16 cellular contexts compared by ENCODE assay signal in genomic region chr3:186888569-186888968, GRCh38. TPM values are rescaled to one million over a fixed set of nuclear protein-coding genes. Genes with fewer than 3 reads are reported as not detected.
DNase-seq lines count a peak whose midpoint lies in the region; ATAC-seq and TF ChIP-seq lines count a peak whose summit lies in the region.
"Had no signal": no experiment of that assay in that cellular context is flagged by ENCODE, and none has a peak within 500 bp of the region (broad histone marks: within the 10 kb centered on the region; RNA-seq: fewer than 3 reads in every experiment).

No MANE protein-coding gene starts in this region.

- peak; percentile 94 for ATAC-seq in Right ventricle myocardium inferior
- ATAC-seq in heart left ventricle: peak; percentile 85 to 98 (median 98)
- no peak for ATAC-seq in HG03378 (IDR thresholded peaks at IDR 0.05; ENCODE audit: unreplicated experiment)

- no peak for DNase-seq in Right ventricle myocardium inferior (ENCODE audit: missing footprints)
- DNase-seq in right atrium auricular region (ENCODE audit: low spot score): no peak
- DNase-seq in NT2/D1 (ENCODE audit: low read depth, low spot score): no peak
- peak in 2 of 5 donors; percentile 11 to 29 for DNase-seq in heart left ventricle
- DNase-seq in NCI-H226: no peak
- DNase-seq in hypothalamus (lab: John Stamatoyannopoulos, UW): no peak
- no peak for DNase-seq in COLO668 (lab: John Stamatoyannopoulos, UW; ENCODE audit: unreplicated experiment)
- DNase-seq: activated naive CD4-positive, alpha-beta T cell treated with Interleukin-2 at 50 U/mL for 16 hours; brain microvascular endothelial cell; DMS53; effector CD8-positive, alpha-beta T cell; midbrain; NCI-H446 treated with DMSO at 0.1 percent for 48 hours had no signal

- H3K4me3 ChIP-seq in right atrium auricular region (no peak overlapping the region), NT2/D1 (ENCODE audit: insufficient read length, low read depth) (no peak overlapping the region), heart left ventricle (no peak overlapping the region)

- TF ChIP-seq CTCF in right atrium auricular region (IDR thresholded peaks at IDR 0.05): no peak
- TF ChIP-seq CTCF in heart left ventricle (IDR thresholded peaks at IDR 0.05): no peak

- H3K36me3 ChIP-seq in right atrium auricular region (no peaks in the 10 kb centered on the region), NT2/D1 (ENCODE audit: insufficient read depth, insufficient read length, low read length) (no peaks in the 10 kb centered on the region), heart left ventricle (no peaks in the 10 kb centered on the region)
- H3K36me3 ChIP-seq: brain microvascular endothelial cell had no signal

- H3K9me3 ChIP-seq in right atrium auricular region: no peaks in the 10 kb centered on the region
- H3K9me3 ChIP-seq in NT2/D1 (ENCODE audit: insufficient read depth, low read length): no peaks in the 10 kb centered on the region
- H3K9me3 ChIP-seq in heart left ventricle: no peaks in the 10 kb centered on the region

- H3K4me1 ChIP-seq in right atrium auricular region (no peaks in the 10 kb centered on the region), NT2/D1 (ENCODE audit: insufficient read depth, insufficient read length) (peaks cover 9% of the 10 kb centered on the region), heart left ventricle (peaks cover 0 to 11% (median 0%) of the 10 kb centered on the region in 12 donors)

- WGBS in heart left ventricle, 4 donors: 19 to 31% (median 29%) methylated on average over 6 of the region's 6 CpGs

- H3K9ac ChIP-seq in NT2/D1 (ENCODE audit: insufficient read length, low read depth): peak overlapping the region; percentile 26

- intact Hi-C loops in Right ventricle myocardium inferior (cut with DNase I): no loop called here
- intact Hi-C loops in heart left ventricle (cut with DNase I): no loop called here

- no peak for TF ChIP-seq POLR2A in heart left ventricle (IDR thresholded peaks at IDR 0.05)

- H3K27ac ChIP-seq in right atrium auricular region (peak overlapping the region in 1 of 2 donors; percentile 53), heart left ventricle (peak overlapping the region in 6 of 12 donors; percentile 4 to 59 (median 40))
- H3K27ac ChIP-seq: brain microvascular endothelial cell had no signal

- H3K27me3 ChIP-seq in right atrium auricular region (no peaks in the 10 kb centered on the region), NT2/D1 (ENCODE audit: insufficient read depth, insufficient read length) (no peaks in the 10 kb centered on the region), heart left ventricle (no peaks in the 10 kb centered on the region)
- H3K27me3 ChIP-seq: brain microvascular endothelial cell had no signal

RNA-seq across cellular contexts. Expression of gene ST6GAL1, which starts 41.8 kb away (rescaled TPM):
- 77.1 TPM for total RNA-seq in Right ventricle myocardium inferior
- 10 to 100 TPM; 55.1 to 94.3 TPM for total RNA-seq in right atrium auricular region
- 100 to 1,000 TPM in 1 of 9 donors, 10 to 100 TPM in 8; 56.2 to 120 (median 72.5) TPM for total RNA-seq in heart left ventricle
- 10 to 100 TPM; 19.4 to 69.9 TPM for polyA plus RNA-seq in heart left ventricle

RNA-seq across cellular contexts. Expression of gene ADIPOQ, which starts 46.1 kb away (rescaled TPM):
- total RNA-seq in Right ventricle myocardium inferior (19.3 TPM), right atrium auricular region (10 to 100 TPM in 1 of 2 donors, 1 to 10 TPM in 1; 2.4 to 19.1 TPM), heart left ventricle (100 to 1,000 TPM in 1 of 9 donors, 10 to 100 TPM in 2, 1 to 10 TPM in 4, under 1 TPM in 2; 0.12 to 113 (median 1.8) TPM)
- 10 to 100 TPM in 1 of 2 donors, 1 to 10 TPM in 1; 1.1 to 19.6 TPM for polyA plus RNA-seq in heart left ventricle
- total RNA-seq: osteocyte, temporal lobe had no signal
